Comparison of ENCODE assay signal across 24 cellular contexts in genomic region chr5:61953913-61954312, GRCh38.
"Had no signal": no experiment of that assay in that cellular context is flagged by ENCODE, and none has a peak within 500 bp of the region (broad histone marks: within the 10 kb centered on the region; RNA-seq: fewer than 3 reads in every experiment).

No MANE protein-coding gene starts in this region.

- H3K4me3 ChIP-seq: esophagus muscularis mucosa, heart right ventricle, left lung, prostate gland, right atrium auricular region, stomach, thyroid gland had no signal

- H3K9me3 ChIP-seq: esophagus muscularis mucosa, heart right ventricle, left lung, prostate gland, right atrium auricular region, stomach, thyroid gland had no signal

- H3K9me3 Mint-ChIP-seq: nephron progenitor cell; stimulated activated effector memory CD8-positive, alpha-beta T cell treated with anti-CD3 and anti-CD28 coated beads, Interleukin-12 subunit alpha, Interleukin-12 subunit beta, amount 100 ng/mL, for 72 hours had no signal

- H3K4me1 Mint-ChIP-seq: immature natural killer cell; naive thymus-derived CD8-positive, alpha-beta T cell; nephron progenitor cell; stimulated activated effector memory CD8-positive, alpha-beta T cell treated with anti-CD3 and anti-CD28 coated beads, Interleukin-12 subunit alpha, Interleukin-12 subunit beta, amount 100 ng/mL, for 72 hours had no signal

- H3K27ac Mint-ChIP-seq: effector memory CD8-positive, alpha-beta T cell; immature natural killer cell; naive thymus-derived CD8-positive, alpha-beta T cell; nephron progenitor cell; stimulated activated effector memory CD8-positive, alpha-beta T cell treated with anti-CD3 and anti-CD28 coated beads, Interleukin-12 subunit alpha, Interleukin-12 subunit beta, amount 100 ng/mL, for 72 hours had no signal

- H3K4me3 Mint-ChIP-seq: effector memory CD8-positive, alpha-beta T cell; immature natural killer cell; naive thymus-derived CD8-positive, alpha-beta T cell; nephron progenitor cell; stimulated activated effector memory CD8-positive, alpha-beta T cell treated with anti-CD3 and anti-CD28 coated beads, Interleukin-12 subunit alpha, Interleukin-12 subunit beta, amount 100 ng/mL, for 72 hours had no signal

- H3K36me3 ChIP-seq: esophagus muscularis mucosa, heart right ventricle, left lung, prostate gland, right atrium auricular region, stomach, thyroid gland had no signal

- H3K27me3 Mint-ChIP-seq: effector memory CD8-positive, alpha-beta T cell had no signal

- H3K4me1 ChIP-seq: esophagus muscularis mucosa, heart right ventricle, left lung, prostate gland, right atrium auricular region, stomach, thyroid gland had no signal

- DNase-seq: cortex of kidney; effector memory CD8-positive, alpha-beta T cell; foreskin melanocyte; glutamatergic neuron; heart right ventricle; hippocampal formation; immature natural killer cell; kidney; left lung; naive thymus-derived CD8-positive, alpha-beta T cell; nephron progenitor cell; nucleus accumbens; stimulated activated CD4-positive, alpha-beta T cell treated with anti-CD3 and anti-CD28 coated beads, Interleukin-2, amount 100 ng/mL, for 24 hours; stimulated activated CD4-positive, alpha-beta T cell treated with anti-CD3 and anti-CD28 coated beads, Interleukin-4, amount 100 ng/mL, for 24 hours; stimulated activated naive CD4-positive, alpha-beta T cell treated with Interleukin-2 at 50 U/mL for 16 hours; stomach; thyroid gland; trophoblast cell had no signal

- ATAC-seq: effector memory CD8-positive, alpha-beta T cell; heart right ventricle; left lung; naive thymus-derived CD8-positive, alpha-beta T cell; sciatic nerve; stimulated activated effector memory CD8-positive, alpha-beta T cell treated with anti-CD3 and anti-CD28 coated beads, Interleukin-12 subunit alpha, Interleukin-12 subunit beta, amount 100 ng/mL, for 72 hours had no signal

- H3K27me3 ChIP-seq: esophagus muscularis mucosa, heart right ventricle, left lung, right atrium auricular region, stomach, thyroid gland had no signal

- H3K27ac ChIP-seq: epithelial cell of prostate, esophagus muscularis mucosa, heart right ventricle, left lung, prostate gland, right atrium auricular region, stomach, thyroid gland had no signal

- H3K36me3 Mint-ChIP-seq: immature natural killer cell; naive thymus-derived CD8-positive, alpha-beta T cell; stimulated activated effector memory CD8-positive, alpha-beta T cell treated with anti-CD3 and anti-CD28 coated beads, Interleukin-12 subunit alpha, Interleukin-12 subunit beta, amount 100 ng/mL, for 72 hours had no signal
